Comparison of ENCODE assay signal across 26 cellular contexts in genomic region chr2:66665124-66665984, GRCh38.
A peak's percentile ranks its signal among the peaks of the same experiment; 100 is the strongest.
DNase-seq lines count a peak whose midpoint lies in the region; FAIRE-seq and TF ChIP-seq lines count a peak whose summit lies in the region.
"Had no signal": no experiment of that assay in that cellular context is flagged by ENCODE, and none has a peak within 500 bp of the region (broad histone marks: within the 10 kb centered on the region; RNA-seq: fewer than 3 reads in every experiment).

No MANE protein-coding gene starts in this region.

- FAIRE-seq in HTR-8/SVneo (lab: Jason Lieb, UNC), result peak; percentile 42
- FAIRE-seq: endothelial cell of umbilical vein had no signal

- no peak overlapping the region for H3K4me3 ChIP-seq in choroid plexus epithelial cell (ENCODE audit: low read depth, low read length)
- H3K4me3 ChIP-seq: cardiac muscle cell, gastrocnemius medialis, lung, prostate gland, skin epidermis, testis, vagina had no signal

- TF ChIP-seq CTCF in choroid plexus epithelial cell (conservative IDR thresholded peaks at IDR 0.05; ENCODE audit: low read depth, low read length), result no peak

- peak; percentile 2 for DNase-seq in Caki2 (ENCODE audit: low read depth)
- no peak for DNase-seq in HTR-8/SVneo (ENCODE audit: insufficient read length, low spot score)
- peak; percentile 41 for DNase-seq in choroid plexus epithelial cell (ENCODE audit: low read depth)
- DNase-seq in renal cortical epithelial cell (ENCODE audit: low read depth), result peak; percentile 32
- DNase-seq in central memory CD4-positive, alpha-beta T cell, result no peak
- DNase-seq in activated gamma-delta T cell treated with Interleukin-2 at 50 U/mL for 16 hours, result no peak
- DNase-seq in activated CD8-positive, alpha-beta memory T cell treated with anti-CD3 and anti-CD28 coated beads for 24 hours, result no peak
- DNase-seq: activated effector memory CD4-positive, alpha-beta T cell treated with anti-CD3 and anti-CD28 coated beads, Interleukin-2, amount 50 U/mL, for 16 hours; activated naive CD8-positive, alpha-beta T cell treated with anti-CD3 and anti-CD28 coated beads, Interleukin-2, amount 50 U/mL, for 24 hours; BE2C; Caco-2; dermis blood vessel endothelial cell; gastrocnemius medialis; H9; KBM-7; NCI-H1694 treated with DMSO at 0.1 percent for 48 hours; NCI-H69; RPMI8226; stimulated activated naive B cell treated with anti-CD40 and anti-IgM and Interleukin-4, amounts not matched to agents 10 μg/mL and 1 μg/mL and 100 μg/mL, for 72 hours; testis had no signal

- in situ Hi-C loops in Caki2 (cut with HindIII; ENCODE audit: low pct_unique_long_range_greater_than_20kb, low sequenced_read_pairs), result no loop called here

Comparison
In these comparisons a context has a peak if more than half of its experiments do, and no peak if none do; other contexts are left out.
1. DNase-seq: peak in Caki2 (single experiment), choroid plexus epithelial cell (single experiment) and renal cortical epithelial cell (single experiment); none in HTR-8/SVneo (single experiment), central memory CD4-positive, alpha-beta T cell (single experiment), activated gamma-delta T cell treated with Interleukin-2 at 50 U/mL for 16 hours (single experiment) and activated CD8-positive, alpha-beta memory T cell treated with anti-CD3 and anti-CD28 coated beads for 24 hours (single experiment).